Comparison of ENCODE assay signal across 22 cellular contexts in genomic region chr11:44940835-44941234, GRCh38.
"Had no signal": no experiment of that assay in that cellular context is flagged by ENCODE, and none has a peak within 500 bp of the region (broad histone marks: within the 10 kb centered on the region; RNA-seq: fewer than 3 reads in every experiment).

No MANE protein-coding gene starts in this region.

- H3K4me1 ChIP-seq: right lobe of liver had no signal

- H3K9ac ChIP-seq: neural progenitor cell had no signal

- H3K27me3 ChIP-seq: esophagus squamous epithelium, neural progenitor cell, right lobe of liver, tibial artery had no signal

- H3K4me3 ChIP-seq: esophagus squamous epithelium, mucosa of descending colon, neural progenitor cell, psoas muscle, right lobe of liver, SK-N-MC, smooth muscle cell, tibial artery had no signal

- DNase-seq: activated CD4-positive, alpha-beta T cell treated with anti-CD3 and anti-CD28 coated beads, Interleukin-2, amount 10 ng/mL, durations not matched to agents 24 days and 14 days; activated CD4-positive, CD25-positive, alpha-beta regulatory T cell; activated CD8-positive, alpha-beta T cell treated with anti-CD3 and anti-CD28 coated beads, Interleukin-2, amount 10 ng/mL, durations not matched to agents 7 days and 5 days; activated naive CD4-positive, alpha-beta T cell treated with anti-CD3 and anti-CD28 coated beads for 36 hours; activated T-cell treated with anti-CD3 and anti-CD28 coated beads, Interleukin-2, amount 50 U/mL, for 24 hours; anterior cingulate cortex; cerebellar nuclear complex; effector memory CD4-positive, alpha-beta T cell; esophagus squamous epithelium; mucosa of descending colon; naive B cell; right lobe of liver; stimulated activated CD4-positive, alpha-beta T cell treated with anti-CD3 and anti-CD28 coated beads, Interleukin-4, amount 100 ng/mL, for 4 hours; stimulated activated naive CD4-positive, alpha-beta T cell; tibial artery had no signal

- H3K4me2 ChIP-seq: neural progenitor cell, smooth muscle cell had no signal

- H3K9me3 Mint-ChIP-seq: activated CD4-positive, alpha-beta T cell treated with anti-CD3 and anti-CD28 coated beads, Interleukin-2, amount 10 ng/mL, durations not matched to agents 24 days and 14 days; activated naive CD4-positive, alpha-beta T cell treated with anti-CD3 and anti-CD28 coated beads for 36 hours; activated T-cell treated with anti-CD3 and anti-CD28 coated beads, Interleukin-2, amount 50 U/mL, for 24 hours; activated T-helper 2 cell treated with anti-CD3 and anti-CD28 coated beads, Interferon-gamma antibody, Interleukin-2, Interleukin-4, amounts not matched to agents 10 μg/mL and 5 μg/mL and 100 μg/mL, durations not matched to agents 14 hours and 24 hours and 36 hours; naive B cell; neural progenitor cell; T-helper 2 cell treated with Interferon-gamma antibody and Interleukin-4, amounts not matched to agents 5 μg/mL and 100 μg/mL, for 36 hours had no signal

- H3K27ac ChIP-seq: neural progenitor cell, right lobe of liver, SK-N-MC, tibial artery had no signal

- ATAC-seq: activated CD8-positive, alpha-beta T cell treated with anti-CD3 and anti-CD28 coated beads, Interleukin-2, amount 10 ng/mL, durations not matched to agents 7 days and 5 days; left lobe of liver; mucosa of descending colon; right lobe of liver had no signal

- H3K36me3 ChIP-seq: neural progenitor cell, right lobe of liver had no signal

- H3K4me3 Mint-ChIP-seq: activated CD4-positive, alpha-beta T cell treated with anti-CD3 and anti-CD28 coated beads, Interleukin-2, amount 10 ng/mL, durations not matched to agents 24 days and 14 days; activated CD8-positive, alpha-beta T cell treated with anti-CD3 and anti-CD28 coated beads, Interleukin-2, amount 10 ng/mL, durations not matched to agents 7 days and 5 days; activated naive CD4-positive, alpha-beta T cell treated with anti-CD3 and anti-CD28 coated beads for 36 hours; activated T-cell treated with anti-CD3 and anti-CD28 coated beads, Interleukin-2, amount 50 U/mL, for 24 hours; neural progenitor cell; T-helper 2 cell treated with Interferon-gamma antibody and Interleukin-4, amounts not matched to agents 5 μg/mL and 100 μg/mL, for 36 hours had no signal

- H3K36me3 Mint-ChIP-seq: naive B cell, neural progenitor cell had no signal

- H3K27me3 Mint-ChIP-seq: activated T-cell treated with anti-CD3 and anti-CD28 coated beads, Interleukin-2, amount 50 U/mL, for 24 hours; naive B cell had no signal

- H3K9me3 ChIP-seq: esophagus squamous epithelium, mucosa of descending colon, psoas muscle, right lobe of liver, tibial artery had no signal

- H3K27ac Mint-ChIP-seq: activated CD4-positive, alpha-beta T cell treated with anti-CD3 and anti-CD28 coated beads, Interleukin-2, amount 10 ng/mL, durations not matched to agents 24 days and 14 days; activated CD8-positive, alpha-beta T cell treated with anti-CD3 and anti-CD28 coated beads, Interleukin-2, amount 10 ng/mL, durations not matched to agents 7 days and 5 days; activated naive CD4-positive, alpha-beta T cell treated with anti-CD3 and anti-CD28 coated beads for 36 hours; activated T-cell treated with anti-CD3 and anti-CD28 coated beads, Interleukin-2, amount 50 U/mL, for 24 hours; activated T-helper 2 cell treated with anti-CD3 and anti-CD28 coated beads, Interferon-gamma antibody, Interleukin-2, Interleukin-4, amounts not matched to agents 10 μg/mL and 5 μg/mL and 100 μg/mL, durations not matched to agents 14 hours and 24 hours and 36 hours; T-helper 2 cell treated with Interferon-gamma antibody and Interleukin-4, amounts not matched to agents 5 μg/mL and 100 μg/mL, for 36 hours had no signal

- H2AFZ ChIP-seq: neural progenitor cell had no signal
